Comparison of ENCODE assay signal across 8 cellular contexts in genomic region chr2:65129613-65130439, GRCh38. TPM values are rescaled to one million over a fixed set of nuclear protein-coding genes. Genes with fewer than 3 reads are reported as not detected.
DNase-seq lines count a peak whose midpoint lies in the region; ATAC-seq, FAIRE-seq and TF ChIP-seq lines count a peak whose summit lies in the region.

Gene RAB1A (minus strand): TSS chr2:65130106. CDS start chr2:65129915, 191 bp downstream.

- 0 to 1% methylated on average over 46 to 73 of the region's 73 CpGs for WGBS in pancreas, 2 donors

- H3K4me1 ChIP-seq in pancreas = peaks cover 8 to 34% (median 13%) of the 10 kb centered on the region in 3 donors
- peaks cover 0 to 46% (median 22%) of the 10 kb centered on the region in 4 donors for H3K4me1 ChIP-seq in tibial artery

- peak within 1 kb of the TSS; percentile 95 to 98 (median 97) for H3K27ac ChIP-seq in pancreas
- H3K27ac ChIP-seq in tibial artery = peak within 1 kb of the TSS; percentile 99

- no peaks in the 10 kb centered on the region for H3K27me3 ChIP-seq in pancreas
- H3K27me3 ChIP-seq in tibial artery = no peaks in the 10 kb centered on the region

- peak; percentile 49 for TF ChIP-seq CTCF in GM12874 (IDR thresholded peaks at IDR 0.05; ENCODE audit: insufficient read depth, low read depth, low read length)
- peak in 1 of 4 donors; percentile 48 for TF ChIP-seq CTCF in pancreas (IDR thresholded peaks at IDR 0.05)
- TF ChIP-seq CTCF in tibial artery (IDR thresholded peaks at IDR 0.05) = peak in 1 of 2 experiments; percentile 49

- intact Hi-C loops in Right ventricle myocardium inferior (cut with DNase I) (loop anchor here (1.0 to 5.0 kb wide), 3 partner anchors 58 to 97 kb away; partner anchors contain the start of genes ACTR2 and CEP68), pancreas (cut with DNase I) (loop anchor here in 1 of 3 donors (10.0 kb wide), 1 partner anchor 55 kb away; no protein-coding TSS in a partner anchor), tibial artery (cut with DNase I; ENCODE audit: low total_unique reads) (loop anchor here (2.0 kb wide), 1 partner anchor 75 kb away; no protein-coding TSS in a partner anchor)

- DNase-seq in NCI-H1417 (lab: John Stamatoyannopoulos, UW) (peak; percentile 100), SW 1271 (lab: John Stamatoyannopoulos, UW) (peak; percentile 98), Right ventricle myocardium inferior (ENCODE audit: missing footprints) (peak; percentile 100), pancreas (peak; percentile 98 to 100 (median 100)), tibial artery (peak; percentile 99 to 100)
- DNase-seq in activated naive CD8-positive, alpha-beta T cell treated with anti-CD3 and anti-CD28 coated beads, Interleukin-2, amount 50 U/mL, for 16 hours (ENCODE audit: low read depth, low spot score) = peak; percentile 98

- H3K4me3 ChIP-seq in pancreas (peak within 1 kb of the TSS; percentile 67 to 89 (median 76)), tibial artery (peak within 1 kb of the TSS; percentile 89 to 90)

- H3K9me3 ChIP-seq in pancreas (no peaks in the 10 kb centered on the region), tibial artery (no peaks in the 10 kb centered on the region)

- peak; percentile 90 for FAIRE-seq in pancreas (lab: Jason Lieb, UNC)

- peak; percentile 97 for ATAC-seq in HG02763 (IDR thresholded peaks at IDR 0.05; ENCODE audit: unreplicated experiment)
- ATAC-seq in Right ventricle myocardium inferior = peak; percentile 98
- ATAC-seq in pancreas = peak; percentile 85 to 93 (median 90)

- H3K36me3 ChIP-seq in pancreas (no peaks in the 10 kb centered on the region), tibial artery (no peaks in the 10 kb centered on the region)

RNA-seq across cellular contexts. Expression of gene RAB1A, which starts in this region (rescaled TPM):
- 119 TPM for total RNA-seq in Right ventricle myocardium inferior
- total RNA-seq in pancreas = 10 to 100 TPM; 47.3 to 84.0 (median 69.4) TPM
- polyA plus RNA-seq in pancreas = 10 to 100 TPM; 43.1 to 70.4 TPM

Comparison
In these comparisons a context has a peak if more than half of its experiments do, and no peak if none do; other contexts are left out.
1. Peak in every context shown above with its lines: DNase-seq, ATAC-seq, H3K4me3 ChIP-seq and H3K27ac ChIP-seq.